8 cellular contexts compared by ENCODE assay signal in genomic region chr2:237092920-237093781, GRCh38. TPM values are rescaled to one million over a fixed set of nuclear protein-coding genes. Genes with fewer than 3 reads are reported as not detected.
DNase-seq lines count a peak whose midpoint lies in the region; ATAC-seq and TF ChIP-seq lines count a peak whose summit lies in the region.

No MANE protein-coding gene starts in this region.

- H3K27ac ChIP-seq in SK-N-SH (ENCODE audit: low read depth in 2 of 2, low read length in 1 of 2) (peak overlapping the region in 1 of 2 experiments; percentile 45; a peak in 3 of 4 replicates), gastroesophageal sphincter (peak overlapping the region; percentile 77 to 88 (median 78)), skeletal muscle tissue (ENCODE audit: low read depth, low read length) (peak overlapping the region; percentile 55)

- POLR2A ChIA-PET in SK-N-SH (lab: Yijun Ruan, JAX): no interaction called here

- H2AFZ ChIP-seq in SK-N-SH (ENCODE audit: low read depth): no peak overlapping the region

- no peaks in the 10 kb centered on the region for H3K9me3 Mint-ChIP-seq in natural killer cell treated with Interleukin-12 subunit alpha and Interleukin-12 subunit beta and Interleukin-15 and Interleukin-18, amount 100 ng/mL, for 72 hours

- TF ChIP-seq CTCF in SK-N-SH (IDR thresholded peaks at IDR 0.05) (peak; percentile 80), gastroesophageal sphincter (IDR thresholded peaks at IDR 0.05) (peak; percentile 47 to 84 (median 76))

- H3K27me3 ChIP-seq in H7 (ENCODE audit: control insufficient read depth, insufficient read depth, low read length): no peaks in the 10 kb centered on the region
- H3K27me3 ChIP-seq in SK-N-SH (ENCODE audit: insufficient read depth): no peaks in the 10 kb centered on the region
- H3K27me3 ChIP-seq in gastroesophageal sphincter: no peaks in the 10 kb centered on the region
- no peaks in the 10 kb centered on the region for H3K27me3 ChIP-seq in skeletal muscle tissue (ENCODE audit: control insufficient read depth in 3 of 3, insufficient read depth in 3 of 3, low read length in 3 of 3)

- H3K27ac Mint-ChIP-seq in natural killer cell treated with Interleukin-12 subunit alpha and Interleukin-12 subunit beta and Interleukin-15 and Interleukin-18, amount 100 ng/mL, for 72 hours: no peak overlapping the region

- TF ChIP-seq POLR2A in gastroesophageal sphincter (IDR thresholded peaks at IDR 0.05): no peak

- WGBS in SK-N-SH (ENCODE audit: low lambda C conversion rate): 59% methylated on average over 9 of the region's 9 CpGs
- 26% methylated on average over 9 of the region's 9 CpGs for WGBS in gastroesophageal sphincter (ENCODE audit: low coverage in 1 of 2), 2 donors

- H4K20me1 ChIP-seq in SK-N-SH (ENCODE audit: insufficient read depth): no peaks in the 10 kb centered on the region

- H3K9me2 ChIP-seq in SK-N-SH: no peaks in the 10 kb centered on the region

- DNase-seq in H7 (peak; percentile 14), SK-N-SH (peak; percentile 47)
- DNase-seq in activated CD8-positive, alpha-beta memory T cell treated with anti-CD3 and anti-CD28 coated beads, Interleukin-2, amount 50 U/mL, for 48 hours: no peak
- no peak for DNase-seq in natural killer cell treated with Interleukin-12 subunit alpha and Interleukin-12 subunit beta and Interleukin-15 and Interleukin-18, amount 100 ng/mL, for 72 hours (ENCODE audit: low spot score)

- peaks cover 36% of the 10 kb centered on the region for H3F3A ChIP-seq in SK-N-SH (replicated peaks; ENCODE audit: insufficient read depth)

- H3K36me3 Mint-ChIP-seq in natural killer cell treated with Interleukin-12 subunit alpha and Interleukin-12 subunit beta and Interleukin-15 and Interleukin-18, amount 100 ng/mL, for 72 hours: peaks cover 19% of the 10 kb centered on the region

- peaks cover 82% of the 10 kb centered on the region for H3K79me2 ChIP-seq in SK-N-SH (ENCODE audit: insufficient read depth)

- no peak overlapping the region for H3K4me3 ChIP-seq in H7 (ENCODE audit: insufficient read depth, low read depth, low read length)
- no peak overlapping the region for H3K4me3 ChIP-seq in SK-N-SH (ENCODE audit: low read depth in 2 of 2, low read length in 1 of 2)
- H3K4me3 ChIP-seq in gastroesophageal sphincter: no peak overlapping the region
- H3K4me3 ChIP-seq in skeletal muscle tissue (ENCODE audit: low read length in 3 of 3): peak overlapping the region in 1 of 3 donors; percentile 6

- H3K4me2 ChIP-seq in SK-N-SH: no peak overlapping the region; the same call in 1 of the 2 replicates

- H3K4me3 Mint-ChIP-seq in natural killer cell treated with Interleukin-12 subunit alpha and Interleukin-12 subunit beta and Interleukin-15 and Interleukin-18, amount 100 ng/mL, for 72 hours: no peak overlapping the region

- H3K9ac ChIP-seq in SK-N-SH (no peak overlapping the region), skeletal muscle tissue (ENCODE audit: low read depth in 1 of 3, low read length in 3 of 3) (peak overlapping the region; percentile 7 to 57 (median 52))

- H3K9me3 ChIP-seq in SK-N-SH (no peaks in the 10 kb centered on the region), gastroesophageal sphincter (no peaks in the 10 kb centered on the region), skeletal muscle tissue (ENCODE audit: control insufficient read depth in 3 of 3, low read length in 3 of 3) (no peaks in the 10 kb centered on the region)

- peak; percentile 81 for TF ChIP-seq RAD21 in SK-N-SH (IDR thresholded peaks at IDR 0.05; ENCODE audit: low read length)

- TF ChIP-seq EP300 in SK-N-SH (IDR thresholded peaks at IDR 0.05; ENCODE audit: borderline replicate concordance in 1 of 2, low read depth in 1 of 2, low read length in 1 of 2) (no peak), gastroesophageal sphincter (IDR thresholded peaks at IDR 0.05) (no peak)

- H3K4me1 ChIP-seq in SK-N-SH (ENCODE audit: control insufficient read depth in 1 of 2, insufficient read depth in 2 of 2, low read depth in 1 of 2, low read length in 1 of 2) (peaks cover 0 to 14% of the 10 kb centered on the region in 2 experiments; a peak in 2 of 4 replicates), gastroesophageal sphincter (peaks cover 14 to 56% (median 19%) of the 10 kb centered on the region in 3 donors), skeletal muscle tissue (ENCODE audit: control insufficient read depth in 3 of 3, insufficient read depth in 3 of 3, low read length in 3 of 3) (peaks cover 40 to 47% (median 43%) of the 10 kb centered on the region in 3 donors)

- ATAC-seq in gastroesophageal sphincter (peak; percentile 70), GM21390 (IDR thresholded peaks at IDR 0.05; ENCODE audit: unreplicated experiment) (no peak), GM18861 (IDR thresholded peaks at IDR 0.05; ENCODE audit: unreplicated experiment) (no peak)
- no peak for ATAC-seq in natural killer cell treated with Interleukin-12 subunit alpha and Interleukin-12 subunit beta and Interleukin-15 and Interleukin-18, amount 100 ng/mL, for 72 hours

- H3K36me3 ChIP-seq in H7 (replicated peaks; ENCODE audit: control insufficient read depth, insufficient read depth, low read length) (peaks cover 9% of the 10 kb centered on the region), SK-N-SH (replicated peaks in 1 of 2; ENCODE audit: control insufficient read depth in 1 of 2, insufficient read depth in 2 of 2, low read length in 1 of 2) (peaks cover 64 to 85% of the 10 kb centered on the region in 2 experiments), gastroesophageal sphincter (peaks cover 6 to 71% of the 10 kb centered on the region in 2 donors), skeletal muscle tissue (ENCODE audit: control insufficient read depth in 3 of 3, insufficient read depth in 3 of 3, low read length in 3 of 3) (peaks cover 5 to 27% (median 21%) of the 10 kb centered on the region in 3 donors)

- CTCF ChIA-PET in SK-N-SH (lab: Yijun Ruan, JAX): interaction anchor here (0.7 to 1.3 kb wide), 7 partner anchors 9 to 483 kb away, joined by 3 to 10 read pairs (median 3); no protein-coding TSS in a partner anchor

- H3K27me3 Mint-ChIP-seq in natural killer cell treated with Interleukin-12 subunit alpha and Interleukin-12 subunit beta and Interleukin-15 and Interleukin-18, amount 100 ng/mL, for 72 hours: no peaks in the 10 kb centered on the region

- peaks cover 8 to 10% of the 10 kb centered on the region in 2 donors for H3K4me1 Mint-ChIP-seq in natural killer cell treated with Interleukin-12 subunit alpha and Interleukin-12 subunit beta and Interleukin-15 and Interleukin-18, amount 100 ng/mL, for 72 hours (ENCODE audit: low read depth in 2 of 2)

TF ChIP-seq in SK-N-SH, 30 proteins besides CTCF, POLR2A, EP300 and RAD21:
- TF ChIP-seq SMC3 (IDR thresholded peaks at IDR 0.05; ENCODE audit: low read depth, low read length) (peak; percentile 73), GATA2 (CRISPR knock-in tag; IDR thresholded peaks at IDR 0.05) (no peak), RXRA (IDR thresholded peaks at IDR 0.05; ENCODE audit: borderline replicate concordance, low read depth) (no peak)

RNA-seq across cellular contexts. Expression of gene COPS8, which starts 7.5 kb away (rescaled TPM):
- total RNA-seq in H7 (2014; rRNA removed; shearing (Covaris generic)): 101 and 113 TPM in 2 replicates
- polyA plus RNA-seq in SK-N-SH (2012; rRNA removed): 107 and 123 TPM in 2 replicates
- polyA plus RNA-seq in SK-N-SH (2012; cell fraction: cytosol; rRNA removed): 147 and 188 TPM in 2 replicates
- 29.4 and 69.0 TPM in 2 replicates for polyA plus RNA-seq in SK-N-SH (2012; cell fraction: nucleus; rRNA removed)
- total RNA-seq in gastroesophageal sphincter: 100 to 1,000 TPM; 108 to 158 (median 120) TPM
- 55.8 TPM for total RNA-seq in skeletal muscle tissue
- total RNA-seq in natural killer cell treated with Interleukin-12 subunit alpha and Interleukin-12 subunit beta and Interleukin-15 and Interleukin-18, amount 100 ng/mL, for 72 hours: 10 to 100 TPM; 44.1 to 50.6 TPM

Comparison
In these comparisons a context has a peak if more than half of its experiments do, and no peak if none do; other contexts are left out.
1. DNase-seq: peak in H7 (single experiment) and SK-N-SH (single experiment); none in activated CD8-positive, alpha-beta memory T cell treated with anti-CD3 and anti-CD28 coated beads, Interleukin-2, amount 50 U/mL, for 48 hours (single experiment) and natural killer cell treated with Interleukin-12 subunit alpha and Interleukin-12 subunit beta and Interleukin-15 and Interleukin-18, amount 100 ng/mL, for 72 hours (single experiment).